In the genomic region with DNA sequence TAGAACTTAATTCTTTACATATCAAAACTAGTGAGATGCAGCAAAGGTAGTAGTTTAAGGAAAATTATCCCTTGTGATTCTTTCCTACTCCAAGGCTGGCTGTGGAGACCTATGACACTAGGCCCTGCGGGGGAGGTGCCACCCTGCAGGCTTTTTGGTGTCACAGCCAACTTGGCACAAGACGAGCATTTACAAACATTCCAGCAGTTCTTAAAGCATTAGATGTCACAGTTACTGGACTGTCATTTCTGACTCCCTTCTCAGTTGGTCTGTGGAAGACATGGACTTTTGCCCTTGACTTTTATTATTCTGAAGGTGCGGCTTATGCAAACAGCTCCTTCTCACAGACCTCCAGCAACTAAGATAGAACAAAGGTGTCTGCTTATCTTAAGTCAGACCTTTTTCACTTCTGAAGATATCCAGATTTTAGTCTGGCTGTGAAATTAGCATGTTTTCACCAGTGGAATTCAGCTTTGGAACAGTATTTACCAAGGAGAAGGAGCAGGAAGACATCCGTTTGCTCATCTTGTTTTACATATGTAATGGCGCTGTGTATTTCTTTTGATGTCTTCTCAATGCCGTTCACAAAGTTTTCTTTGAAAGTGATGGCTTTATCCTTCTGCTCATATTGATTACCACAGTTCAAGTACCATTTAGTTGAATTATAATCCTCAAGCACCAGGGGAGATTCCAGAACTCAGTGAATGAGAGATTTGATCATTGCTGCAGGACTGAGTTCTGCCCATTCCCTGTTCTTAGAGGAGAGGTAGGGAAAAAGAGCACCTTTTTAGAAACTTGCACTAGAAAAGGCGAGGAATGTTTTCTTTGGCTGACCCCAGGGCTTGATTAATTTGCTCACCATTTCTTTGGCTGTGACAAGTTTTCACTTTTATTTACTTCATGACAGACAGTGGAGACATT, we compare ENCODE assay signal across 12 cellular contexts. TPM values are rescaled to one million over a fixed set of nuclear protein-coding genes. Genes with fewer than 3 reads are reported as not detected.
DNase-seq lines count a peak whose midpoint lies in the region; TF ChIP-seq lines count a peak whose summit lies in the region.
"Had no signal": no experiment of that assay in that cellular context is flagged by ENCODE, and none has a peak within 500 bp of the region (broad histone marks: within the 10 kb centered on the region; RNA-seq: fewer than 3 reads in every experiment).

No MANE protein-coding gene starts in this region.

- peaks cover 41% of the 10 kb centered on the region for H3K4me1 ChIP-seq in Caco-2

- H3K27ac Mint-ChIP-seq in Caco-2 (ENCODE audit: unreplicated experiment) (peak overlapping the region; percentile 60), nephron (peak overlapping the region; percentile 48 to 90 (median 75))
- H3K27ac Mint-ChIP-seq: activated B cell treated with CpG ODN at 0.5 μM for 24 hours; activated naive CD8-positive, alpha-beta T cell treated with anti-CD3 and anti-CD28 coated beads for 36 hours; CD4-positive, alpha-beta T cell had no signal

- peak overlapping the region; percentile 50 for H3K4me3 Mint-ChIP-seq in Caco-2 (ENCODE audit: unreplicated experiment)
- H3K4me3 Mint-ChIP-seq in nephron, result no peak overlapping the region
- H3K4me3 Mint-ChIP-seq: activated B cell treated with CpG ODN at 0.5 μM for 24 hours; activated naive CD8-positive, alpha-beta T cell treated with anti-CD3 and anti-CD28 coated beads for 36 hours; CD4-positive, alpha-beta T cell had no signal

- no peak overlapping the region for H3K4me3 ChIP-seq in Caco-2 (ENCODE audit: low read depth, low read length)

- no peaks in the 10 kb centered on the region for H3K9me3 ChIP-seq in Caco-2

- H3K36me3 Mint-ChIP-seq in Caco-2 (ENCODE audit: insufficient read depth, unreplicated experiment) (peaks cover 15% of the 10 kb centered on the region), nephron (ENCODE audit: low read depth) (no peaks in the 10 kb centered on the region)
- H3K36me3 Mint-ChIP-seq: activated naive CD8-positive, alpha-beta T cell treated with anti-CD3 and anti-CD28 coated beads for 36 hours had no signal

- peak overlapping the region; percentile 36 for H3K27ac ChIP-seq in epithelial cell of prostate

- no peaks in the 10 kb centered on the region for H3K27me3 ChIP-seq in Caco-2 (replicated peaks; ENCODE audit: control insufficient read depth, insufficient read depth, low read length)

- TSS peak; percentile 49 for BruUV-seq in Caco-2 (replicated peaks; lab: Mats Ljungman, UMichigan)

- H3K4me1 Mint-ChIP-seq in Caco-2 (ENCODE audit: low read depth, unreplicated experiment) (peaks cover 14% of the 10 kb centered on the region), nephron (peaks cover 8% of the 10 kb centered on the region)
- H3K4me1 Mint-ChIP-seq: activated B cell treated with CpG ODN at 0.5 μM for 24 hours; activated naive CD8-positive, alpha-beta T cell treated with anti-CD3 and anti-CD28 coated beads for 36 hours had no signal

- DNase-seq in Caco-2, result peak; percentile 76 to 83
- DNase-seq in NCI-H2196 treated with DMSO at 0.1 percent for 48 hours (lab: John Stamatoyannopoulos, UW; ENCODE audit: unreplicated experiment), result peak; percentile 20
- peak; percentile 3 for DNase-seq in epithelial cell of prostate (ENCODE audit: low read depth, low spot score)
- no peak for DNase-seq in GM20000 (ENCODE audit: low spot score)
- DNase-seq in posterior vena cava (ENCODE audit: low spot score), result no peak
- no peak for DNase-seq in occipital lobe (lab: John Stamatoyannopoulos, UW)
- DNase-seq in SHP77 treated with DMSO at 0.1 percent for 48 hours (lab: John Stamatoyannopoulos, UW), result no peak
- DNase-seq: activated B cell treated with CpG ODN at 0.5 μM for 24 hours; activated naive CD8-positive, alpha-beta T cell treated with anti-CD3 and anti-CD28 coated beads for 36 hours; CD4-positive, alpha-beta T cell; NCI-H524 had no signal

- H3K27me3 Mint-ChIP-seq in Caco-2 (ENCODE audit: insufficient read depth, unreplicated experiment) (no peaks in the 10 kb centered on the region), nephron (ENCODE audit: low read depth) (no peaks in the 10 kb centered on the region)
- H3K27me3 Mint-ChIP-seq: activated naive CD8-positive, alpha-beta T cell treated with anti-CD3 and anti-CD28 coated beads for 36 hours; CD4-positive, alpha-beta T cell had no signal

- H3K9me3 Mint-ChIP-seq in Caco-2 (ENCODE audit: unreplicated experiment) (no peaks in the 10 kb centered on the region), nephron (no peaks in the 10 kb centered on the region)
- H3K9me3 Mint-ChIP-seq: activated B cell treated with CpG ODN at 0.5 μM for 24 hours; activated naive CD8-positive, alpha-beta T cell treated with anti-CD3 and anti-CD28 coated beads for 36 hours; CD4-positive, alpha-beta T cell had no signal

- CTCF ChIA-PET in Caco-2 (lab: Charles Lee), result no interaction called here

- no peaks in the 10 kb centered on the region for H3K36me3 ChIP-seq in Caco-2 (ENCODE audit: control insufficient read depth, insufficient read depth, low read length)

- intact Hi-C loops in Caco-2 (cut with micrococcal nuclease; ENCODE audit: unreplicated experiment), result loop anchor here (1.0 kb wide), 4 partner anchors 15 to 56 kb away; no protein-coding TSS in a partner anchor
- intact Hi-C loops in posterior vena cava (cut with DNase I), result no loop called here

- TF ChIP-seq CTCF in Caco-2 (IDR thresholded peaks at IDR 0.05; ENCODE audit: insufficient read depth in 1 of 2, low read depth in 1 of 2, low read length in 1 of 2, severe bottlenecking in 1 of 2, unreplicated experiment in 1 of 2) (no peak), nephron (IDR thresholded peaks at IDR 0.05; ENCODE audit: unreplicated experiment in 3 of 3) (no peak), GM20000 (IDR thresholded peaks at IDR 0.05; ENCODE audit: extremely low read depth, missing control alignments) (no peak)

- POLR2A ChIA-PET in Caco-2 (lab: Charles Lee), result interaction anchor here (0.6 to 1.0 kb wide), 4 partner anchors 14 to 27 kb away, joined by 3 read pairs; partner anchors contain the start of gene SRGAP1

RNA-seq across cellular contexts. Expression of gene SRGAP1, which starts 17.9 kb away (rescaled TPM):
- 21.7 and 22.1 TPM in 2 replicates for total RNA-seq in Caco-2 (2022)
- total RNA-seq in posterior vena cava, result 10 to 100 TPM; 11.2 to 16.0 TPM
- 40.7 TPM for total RNA-seq in occipital lobe

Comparison
In these comparisons a context has a peak if more than half of its experiments do, and no peak if none do; other contexts are left out.
1. DNase-seq: peak in Caco-2 (2 of 2), NCI-H2196 treated with DMSO at 0.1 percent for 48 hours (single experiment) and epithelial cell of prostate (single experiment); none in GM20000 (single experiment), posterior vena cava (single experiment), occipital lobe (single experiment) and SHP77 treated with DMSO at 0.1 percent for 48 hours (single experiment).